2 cellular contexts compared by ENCODE assay signal in the genomic region with DNA sequence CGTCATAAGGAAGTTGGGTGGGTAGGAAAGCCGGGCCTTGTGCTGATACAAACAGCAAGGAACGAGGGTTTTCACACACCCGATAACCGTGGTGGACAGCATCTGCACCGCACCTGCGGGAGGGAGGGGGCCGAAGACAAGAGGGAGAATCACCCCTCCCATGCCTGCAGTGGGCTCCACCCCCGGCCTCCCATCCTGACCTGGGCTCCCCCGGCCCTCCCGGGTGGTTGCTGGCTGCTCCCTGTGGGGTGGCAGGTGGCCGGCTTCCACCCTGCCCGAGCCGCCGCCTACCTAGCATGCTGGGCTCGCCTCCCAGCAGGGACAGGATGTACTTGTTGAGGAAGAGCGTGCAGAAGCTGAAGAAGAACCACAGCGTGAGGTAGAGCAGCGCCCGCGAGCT. TPM values are rescaled to one million over a fixed set of nuclear protein-coding genes. Genes with fewer than 3 reads are reported as not detected.
"Had no signal": no experiment of that assay in that cellular context is flagged by ENCODE, and none has a peak within 500 bp of the region (broad histone marks: within the 10 kb centered on the region; RNA-seq: fewer than 3 reads in every experiment).

No MANE protein-coding gene starts in this region.

RNA-seq across cellular contexts. Expression of a gene that starts 44.1 kb away (rescaled TPM):
- total RNA-seq: HT1080, M059J had no signal
